In the genomic region with DNA sequence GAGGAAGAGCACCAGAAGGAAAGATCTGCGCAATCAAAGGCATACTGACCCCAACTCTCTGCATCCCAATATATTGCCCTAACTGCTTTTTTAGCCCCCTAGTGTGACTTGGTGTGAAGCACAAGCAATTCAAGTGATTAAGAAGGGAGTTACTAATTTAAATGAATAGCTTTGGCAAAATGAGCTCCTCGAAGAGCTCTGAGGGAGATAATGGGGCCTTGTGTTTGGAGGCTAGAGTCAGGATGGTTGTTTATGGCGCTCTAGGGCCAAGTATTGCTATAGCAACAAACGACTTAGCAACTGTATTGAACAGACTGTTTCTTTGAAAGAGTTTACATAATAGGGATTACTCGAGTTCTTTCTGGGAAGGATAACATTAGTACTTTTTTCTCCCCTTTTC, we compare ENCODE assay signal across 10 cellular contexts. TPM values are rescaled to one million over a fixed set of nuclear protein-coding genes. Genes with fewer than 3 reads are reported as not detected.
DNase-seq lines count a peak whose midpoint lies in the region; ATAC-seq, FAIRE-seq and TF ChIP-seq lines count a peak whose summit lies in the region.
"Had no signal": no experiment of that assay in that cellular context is flagged by ENCODE, and none has a peak within 500 bp of the region (broad histone marks: within the 10 kb centered on the region; RNA-seq: fewer than 3 reads in every experiment).

No MANE protein-coding gene starts in this region.

- H3K4me1 ChIP-seq in neuronal stem cell (ENCODE audit: control insufficient read depth in 2 of 2, insufficient read depth in 1 of 2, low read depth in 1 of 2, low read length in 2 of 2), result peaks cover 0 to 18% of the 10 kb centered on the region in 2 donors
- H3K4me1 ChIP-seq: pancreas had no signal

- no peak overlapping the region for H2AFZ ChIP-seq in neuronal stem cell (ENCODE audit: low read length)

- no peak overlapping the region for H3K23ac ChIP-seq in neuronal stem cell (ENCODE audit: low read depth, low read length, poor library complexity)

- no peaks in the 10 kb centered on the region for H3K36me3 ChIP-seq in GM06990 (ENCODE audit: control insufficient read depth, insufficient read depth, low read length)
- no peaks in the 10 kb centered on the region for H3K36me3 ChIP-seq in neuronal stem cell (replicated peaks in 1 of 2; ENCODE audit: control insufficient read depth in 2 of 2, insufficient read depth in 2 of 2, low read length in 2 of 2)
- H3K36me3 ChIP-seq: pancreas had no signal

- H3K4me2 ChIP-seq in neuronal stem cell (ENCODE audit: insufficient read depth, low read length, poor library complexity, severe bottlenecking), result no peak overlapping the region

- no peak overlapping the region for H3K4ac ChIP-seq in neuronal stem cell (ENCODE audit: low read length)

- no peak overlapping the region for H2AK5ac ChIP-seq in neuronal stem cell (ENCODE audit: low read depth, low read length)

- DNase-seq in GM06990 (ENCODE audit: extremely low read depth, insufficient read length) (no peak), NCI-H526 treated with DMSO at 0.1 percent for 48 hours (lab: John Stamatoyannopoulos, UW) (peak; percentile 39), epidermal melanocyte (ENCODE audit: insufficient read length, low spot score) (peak; percentile 72), neuronal stem cell (ENCODE audit: low spot score) (peak; percentile 82), COLO668 (lab: John Stamatoyannopoulos, UW; ENCODE audit: unreplicated experiment) (no peak), urothelium cell line (ENCODE audit: low spot score) (no peak)
- DNase-seq: pancreas had no signal

- WGBS in neuronal stem cell (ENCODE audit: extremely low coverage in 2 of 2, insufficient read length in 2 of 2, insufficient replicate concordance in 1 of 2), 2 donors, result no CpG with 5 or more reads among the region's 5 CpGs

- no peak overlapping the region for H3K18ac ChIP-seq in neuronal stem cell (ENCODE audit: low read length)

- H3K27me3 ChIP-seq in GM06990 (replicated peaks; ENCODE audit: control insufficient read depth, insufficient read depth, low read length) (peaks cover 1% of the 10 kb centered on the region; the same call in 1 of the 2 replicates), neuronal stem cell (ENCODE audit: control insufficient read depth in 3 of 3, insufficient read depth in 3 of 3, low read depth in 1 of 3, low read length in 3 of 3) (no peaks in the 10 kb centered on the region)
- H3K27me3 ChIP-seq: pancreas had no signal

- no peak overlapping the region for H4K91ac ChIP-seq in neuronal stem cell (ENCODE audit: low read depth, low read length, poor library complexity)

- H2BK15ac ChIP-seq in neuronal stem cell (ENCODE audit: low read length), result no peak overlapping the region

- no peak overlapping the region for H3K4me3 ChIP-seq in GM06990 (replicated peaks; ENCODE audit: low read depth, low read length)
- no peak overlapping the region for H3K4me3 ChIP-seq in neuronal stem cell (ENCODE audit: low read length in 2 of 2)
- H3K4me3 ChIP-seq: pancreas had no signal

- no peaks in the 10 kb centered on the region for H3K79me1 ChIP-seq in neuronal stem cell (ENCODE audit: low read depth, low read length)

- FAIRE-seq in urothelium cell line (lab: Jason Lieb, UNC), result no peak
- FAIRE-seq: pancreas had no signal

- ATAC-seq in HG03520 (IDR thresholded peaks at IDR 0.05; ENCODE audit: unreplicated experiment) (no peak), GM21529 (IDR thresholded peaks at IDR 0.05; ENCODE audit: unreplicated experiment) (no peak)

- H3K14ac ChIP-seq in neuronal stem cell (ENCODE audit: low read length), result no peak overlapping the region

- no peak overlapping the region for H3K9ac ChIP-seq in neuronal stem cell (ENCODE audit: low read depth, low read length, poor library complexity)

- H3K27ac ChIP-seq in neuronal stem cell (replicated peaks; ENCODE audit: low read length), result peak overlapping the region; percentile 81
- H3K27ac ChIP-seq: pancreas had no signal

- H2BK120ac ChIP-seq in neuronal stem cell (ENCODE audit: low read depth, low read length), result no peak overlapping the region

- TF ChIP-seq CTCF in GM06990 (IDR thresholded peaks at IDR 0.05; ENCODE audit: insufficient read depth, low read length, poor library complexity, severe bottlenecking), result peak; percentile 16

- no peak overlapping the region for H2BK12ac ChIP-seq in neuronal stem cell (ENCODE audit: low read length)

- H3K9me3 ChIP-seq in neuronal stem cell (replicated peaks in 1 of 2; ENCODE audit: control insufficient read depth in 2 of 2, insufficient read depth in 1 of 2, low read depth in 1 of 2, low read length in 2 of 2), result no peaks in the 10 kb centered on the region
- H3K9me3 ChIP-seq: pancreas had no signal

- H2BK5ac ChIP-seq in neuronal stem cell (ENCODE audit: low read length), result no peak overlapping the region

- no peak overlapping the region for H4K8ac ChIP-seq in neuronal stem cell (ENCODE audit: low read depth, low read length)

RNA-seq across cellular contexts. Expression of a gene that starts 11.5 kb away (rescaled TPM):
- 0.24 TPM for polyA plus RNA-seq in neuronal stem cell (2013, experiment 1 of 2)
- 0.40 TPM for polyA plus RNA-seq in neuronal stem cell (2013, experiment 2 of 2)
- polyA plus RNA-seq: IgD-negative memory B cell had no signal

Comparison
In these comparisons a context has a peak if more than half of its experiments do, and no peak if none do; other contexts are left out.
1. DNase-seq: peak in NCI-H526 treated with DMSO at 0.1 percent for 48 hours (single experiment), epidermal melanocyte (single experiment) and neuronal stem cell (single experiment); none in GM06990 (single experiment), COLO668 (single experiment) and urothelium cell line (single experiment).